ENCODE assay signal across 2 cellular contexts in the genomic region with DNA sequence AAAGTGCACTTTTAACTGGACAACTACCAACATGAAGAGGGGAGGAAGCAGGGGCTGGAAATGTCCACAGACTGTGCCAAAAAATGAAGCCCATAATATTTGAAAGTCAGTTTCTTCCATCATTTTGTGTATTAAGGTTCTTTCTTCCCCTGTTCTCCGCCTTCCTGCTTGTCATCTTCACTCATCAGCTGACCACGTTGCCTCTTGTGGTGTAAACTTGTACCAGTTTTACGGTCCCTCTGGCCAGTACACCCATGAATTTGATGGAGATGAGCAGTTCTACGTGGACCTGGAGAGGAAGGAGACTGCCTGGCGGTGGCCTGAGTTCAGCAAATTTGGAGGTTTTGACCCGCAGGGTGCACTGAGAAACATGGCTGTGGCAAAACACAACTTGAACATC.
TF ChIP-seq lines count a peak whose summit lies in the region.

No MANE protein-coding gene starts in this region.

TF ChIP-seq in GM12891, 5 proteins besides CTCF, POLR2A, EP300 and RAD21:
- TF ChIP-seq SPI1 (IDR thresholded peaks at IDR 0.05; ENCODE audit: low read depth, low read length) (no peak), POLR2AphosphoS5 (IDR thresholded peaks at IDR 0.05; ENCODE audit: low read depth, low read length) (peak; percentile 89)

TF ChIP-seq in GM12878, 131 proteins besides CTCF, POLR2A, EP300 and RAD21:
- TF ChIP-seq POLR2AphosphoS5 (IDR thresholded peaks at IDR 0.05; ENCODE audit: low read length), result peak; percentile 84
- TF ChIP-seq, protein P1, sequence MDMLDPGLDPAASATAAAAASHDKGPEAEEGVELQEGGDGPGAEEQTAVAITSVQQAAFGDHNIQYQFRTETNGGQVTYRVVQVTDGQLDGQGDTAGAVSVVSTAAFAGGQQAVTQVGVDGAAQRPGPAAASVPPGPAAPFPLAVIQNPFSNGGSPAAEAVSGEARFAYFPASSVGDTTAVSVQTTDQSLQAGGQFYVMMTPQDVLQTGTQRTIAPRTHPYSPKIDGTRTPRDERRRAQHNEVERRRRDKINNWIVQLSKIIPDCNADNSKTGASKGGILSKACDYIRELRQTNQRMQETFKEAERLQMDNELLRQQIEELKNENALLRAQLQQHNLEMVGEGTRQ (IDR thresholded peaks at IDR 0.05; ENCODE audit: borderline replicate concordance, low read depth, low read length), result no peak
